In the genomic region with DNA sequence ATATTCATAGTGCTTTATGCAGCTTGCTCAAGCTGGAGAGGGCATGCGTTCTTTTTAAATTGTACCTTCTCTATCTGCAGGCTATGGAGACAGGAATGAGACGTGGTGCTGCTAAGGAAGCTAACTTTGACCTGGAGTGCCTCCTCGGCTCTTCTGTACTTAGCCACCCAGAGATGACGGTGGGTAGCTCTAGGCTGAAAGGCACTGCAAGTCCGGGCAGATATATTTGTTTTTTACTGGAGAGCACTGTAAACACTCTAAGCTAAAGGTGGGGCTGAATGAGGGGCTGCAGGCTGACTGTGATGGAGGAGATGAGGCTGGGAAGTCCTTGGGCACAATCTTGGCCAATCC, we compare ENCODE assay signal across 15 cellular contexts. TPM values are rescaled to one million over a fixed set of nuclear protein-coding genes. Genes with fewer than 3 reads are reported as not detected.
DNase-seq lines count a peak whose midpoint lies in the region; ATAC-seq, FAIRE-seq and TF ChIP-seq lines count a peak whose summit lies in the region.
"Had no signal": no experiment of that assay in that cellular context is flagged by ENCODE, and none has a peak within 500 bp of the region (broad histone marks: within the 10 kb centered on the region; RNA-seq: fewer than 3 reads in every experiment).

No MANE protein-coding gene starts in this region.

- H3K27me3 ChIP-seq in WERI-Rb-1 (ENCODE audit: insufficient read depth, low read depth, severe bottlenecking) (peaks cover 17% of the 10 kb centered on the region), keratinocyte (ENCODE audit: control insufficient read depth, extremely low read depth, insufficient read depth, low read length) (no peaks in the 10 kb centered on the region), stomach (no peaks in the 10 kb centered on the region), ascending aorta (no peaks in the 10 kb centered on the region)
- H3K27me3 ChIP-seq: esophagus muscularis mucosa had no signal

- H3K4me2 ChIP-seq in keratinocyte (ENCODE audit: control insufficient read depth, extremely low read depth, insufficient read depth, low read depth, low read length): peak overlapping the region; percentile 41

- TF ChIP-seq POLR2A in stomach (IDR thresholded peaks at IDR 0.05): no peak

- CTCF ChIA-PET in activated CD8-positive, alpha-beta memory T cell treated with anti-CD3 and anti-CD28 coated beads, Interleukin-2, amount 10 ng/mL, durations not matched to agents 7 days and 5 days (lab: Charles Lee): interaction anchor here (1.9 kb wide), 1 partner anchor 18 kb away, joined by 5 read pairs; no protein-coding TSS in a partner anchor

- 24 to 49% (median 33%) methylated on average over 4 to 5 of the region's 5 CpGs for WGBS in stomach, 5 donors

- FAIRE-seq in keratinocyte (lab: Jason Lieb, UNC): no peak
- FAIRE-seq: islet of Langerhans had no signal

- intact Hi-C loops in stomach (cut with DNase I; ENCODE audit: low total_unique reads) (no loop called here), ascending aorta (cut with DNase I) (no loop called here)

- TF ChIP-seq EP300 in stomach (IDR thresholded peaks at IDR 0.05): no peak

- H3K9ac ChIP-seq in keratinocyte (ENCODE audit: control insufficient read depth, extremely low read depth, insufficient read depth, low read length): peak overlapping the region; percentile 36

- H3K27ac ChIP-seq in WERI-Rb-1 (peak overlapping the region; percentile 77), keratinocyte (ENCODE audit: control insufficient read depth, insufficient read depth, low read length) (peak overlapping the region; percentile 30), stomach (peak overlapping the region; percentile 55 to 72 (median 69)), ascending aorta (no peak overlapping the region)
- H3K27ac ChIP-seq: prostate gland had no signal

- no peaks in the 10 kb centered on the region for H3K9me3 Mint-ChIP-seq in activated CD8-positive, alpha-beta memory T cell treated with anti-CD3 and anti-CD28 coated beads, Interleukin-2, amount 10 ng/mL, durations not matched to agents 7 days and 5 days (ENCODE audit: low read depth)

- no peaks in the 10 kb centered on the region for H3K9me1 ChIP-seq in keratinocyte (ENCODE audit: control insufficient read depth, extremely low read depth, insufficient read depth, low read length)

- no peak for DNase-seq in activated CD8-positive, alpha-beta memory T cell treated with anti-CD3 and anti-CD28 coated beads, Interleukin-2, amount 10 ng/mL, durations not matched to agents 7 days and 5 days
- no peak for DNase-seq in activated CD8-positive, alpha-beta memory T cell treated with anti-CD3 and anti-CD28 coated beads for 24 hours
- DNase-seq in WERI-Rb-1: no peak
- no peak for DNase-seq in keratinocyte (ENCODE audit: low read depth, low spot score)
- DNase-seq in stomach: no peak
- DNase-seq in ascending aorta (ENCODE audit: low spot score in 2 of 2): no peak
- DNase-seq in iPS-NIHi7 (ENCODE audit: extremely low spot score): no peak
- DNase-seq: activated CD4-positive, CD25-positive, alpha-beta regulatory T cell treated with anti-CD3 and anti-CD28 coated beads, Interleukin-2, amount 50 U/mL, for 72 hours; KG1; NCI-H2081 treated with DMSO at 0.1 percent for 48 hours had no signal

- H3K4me1 Mint-ChIP-seq in activated CD8-positive, alpha-beta memory T cell treated with anti-CD3 and anti-CD28 coated beads, Interleukin-2, amount 10 ng/mL, durations not matched to agents 7 days and 5 days: peaks cover 61% of the 10 kb centered on the region

- dilution Hi-C loops in keratinocyte (cut with MboI; ENCODE audit: extremely low pct_ligation_motif_present, low sequenced_read_pairs): no loop called here

- no peak overlapping the region for H3K4me3 Mint-ChIP-seq in activated CD8-positive, alpha-beta memory T cell treated with anti-CD3 and anti-CD28 coated beads, Interleukin-2, amount 10 ng/mL, durations not matched to agents 7 days and 5 days

- no peak overlapping the region for H2AFZ ChIP-seq in keratinocyte (ENCODE audit: control insufficient read depth, low read length)

- H3K4me3 ChIP-seq in WERI-Rb-1 (ENCODE audit: low read depth, low read length) (no peak overlapping the region), keratinocyte (ENCODE audit: control insufficient read depth in 2 of 3, extremely low read depth in 1 of 3, insufficient read depth in 2 of 3, low read depth in 1 of 3, low read length in 3 of 3) (no peak overlapping the region), stomach (no peak overlapping the region), ascending aorta (no peak overlapping the region)
- H3K4me3 ChIP-seq: esophagus muscularis mucosa, prostate gland had no signal

- peaks cover 52% of the 10 kb centered on the region for H3K79me2 ChIP-seq in keratinocyte (ENCODE audit: control insufficient read depth, insufficient read depth, low read length)

- peaks cover 7% of the 10 kb centered on the region for H3K36me3 Mint-ChIP-seq in activated CD8-positive, alpha-beta memory T cell treated with anti-CD3 and anti-CD28 coated beads, Interleukin-2, amount 10 ng/mL, durations not matched to agents 7 days and 5 days

- H3K27ac Mint-ChIP-seq in activated CD8-positive, alpha-beta memory T cell treated with anti-CD3 and anti-CD28 coated beads, Interleukin-2, amount 10 ng/mL, durations not matched to agents 7 days and 5 days: peak overlapping the region; percentile 68

- H4K20me1 ChIP-seq in keratinocyte (ENCODE audit: control insufficient read depth, extremely low read depth, insufficient read depth, low read length): peaks cover 8% of the 10 kb centered on the region

- H3K27me3 Mint-ChIP-seq in activated CD8-positive, alpha-beta memory T cell treated with anti-CD3 and anti-CD28 coated beads, Interleukin-2, amount 10 ng/mL, durations not matched to agents 7 days and 5 days: no peaks in the 10 kb centered on the region

- H3K9me3 ChIP-seq in WERI-Rb-1 (ENCODE audit: severe bottlenecking) (no peaks in the 10 kb centered on the region), keratinocyte (ENCODE audit: control insufficient read depth, low read depth, low read length) (no peaks in the 10 kb centered on the region), stomach (no peaks in the 10 kb centered on the region), ascending aorta (no peaks in the 10 kb centered on the region)
- H3K9me3 ChIP-seq: esophagus muscularis mucosa, prostate gland had no signal

- H3K36me3 ChIP-seq in WERI-Rb-1: no peaks in the 10 kb centered on the region; the same call in 1 of the 2 replicates
- no peaks in the 10 kb centered on the region for H3K36me3 ChIP-seq in keratinocyte (ENCODE audit: control insufficient read depth in 2 of 2, extremely low read depth in 1 of 2, insufficient read depth in 2 of 2, low read length in 2 of 2)
- H3K36me3 ChIP-seq in stomach: no peaks in the 10 kb centered on the region
- H3K36me3 ChIP-seq in ascending aorta: no peaks in the 10 kb centered on the region
- H3K36me3 ChIP-seq: esophagus muscularis mucosa, prostate gland had no signal

- H3K4me1 ChIP-seq in keratinocyte (ENCODE audit: control insufficient read depth, extremely low read depth, insufficient read depth, low read length) (peaks cover 30% of the 10 kb centered on the region), stomach (peaks cover 19 to 50% (median 38%) of the 10 kb centered on the region in 4 donors), ascending aorta (peaks cover 0 to 4% of the 10 kb centered on the region in 2 donors)
- H3K4me1 ChIP-seq: prostate gland had no signal

- ATAC-seq in activated CD8-positive, alpha-beta memory T cell treated with anti-CD3 and anti-CD28 coated beads, Interleukin-2, amount 10 ng/mL, durations not matched to agents 7 days and 5 days: no peak
- ATAC-seq in HG03135 (IDR thresholded peaks at IDR 0.05; ENCODE audit: unreplicated experiment): no peak
- ATAC-seq: Right ventricle myocardium inferior had no signal

- TF ChIP-seq CTCF in WERI-Rb-1 (IDR thresholded peaks at IDR 0.05; ENCODE audit: low read depth, low read length) (no peak), keratinocyte (optimal IDR thresholded peaks at IDR 0.05 in 1 of 3, IDR thresholded peaks at IDR 0.05 in 1 of 3, conservative IDR thresholded peaks at IDR 0.05 in 1 of 3; ENCODE audit: extremely low read depth in 1 of 3, insufficient read depth in 2 of 3, low read length in 3 of 3) (no peak), stomach (IDR thresholded peaks at IDR 0.05) (no peak), ascending aorta (IDR thresholded peaks at IDR 0.05) (no peak)

RNA-seq across cellular contexts. Expression of a gene that starts 12.1 kb away (rescaled TPM):
- total RNA-seq in activated CD8-positive, alpha-beta memory T cell treated with anti-CD3 and anti-CD28 coated beads, Interleukin-2, amount 10 ng/mL, durations not matched to agents 7 days and 5 days: 10 to 100 TPM; 36.2 to 52.7 TPM
- polyA plus RNA-seq in keratinocyte: 13.7 to 25.6 TPM (median 17.6 TPM) in 3 replicates
- 7.0 TPM for polyA plus RNA-seq in keratinocyte (2011; ENCODE audit: low read depth)
- polyA plus RNA-seq in keratinocyte (2011; cell fraction: cytosol; rRNA removed): 23.9 and 24.1 TPM in 2 replicates
- 22.7 and 22.9 TPM in 2 replicates for polyA plus RNA-seq in keratinocyte (2011; cell fraction: nucleus; rRNA removed)
- 10.3 and 21.4 TPM in 2 replicates for polyA plus RNA-seq in keratinocyte (2012; ENCODE audit: low replicate concordance)
- polyA minus RNA-seq in keratinocyte: 25.5 to 69.4 TPM (median 32.9 TPM) in 3 replicates
- polyA minus RNA-seq in keratinocyte (2011; cell fraction: cytosol; rRNA and poly(A)+ RNA removed): 24.9 TPM
- 15.6 and 23.7 TPM in 2 replicates for polyA minus RNA-seq in keratinocyte (2011; cell fraction: nucleus; rRNA and poly(A)+ RNA removed)
- 10 to 100 TPM in 3 of 5 donors, 1 to 10 TPM in 2; 7.1 to 34.5 (median 19.6) TPM for total RNA-seq in stomach
- 10 to 100 TPM in 1 of 3 donors, 1 to 10 TPM in 2; 3.9 to 17.9 (median 7.0) TPM for polyA plus RNA-seq in stomach
- 25.7 TPM for total RNA-seq in ascending aorta

Comparison
In these comparisons a context has a peak if more than half of its experiments do, and no peak if none do; other contexts are left out.
1. H3K27ac ChIP-seq: peak in WERI-Rb-1 (single experiment), keratinocyte (single experiment) and stomach (5 of 5); none in ascending aorta (0 of 2).